Comparison of ENCODE assay signal across 33 cellular contexts in genomic region chrX:138921031-138921430, GRCh38.
"Had no signal": no experiment of that assay in that cellular context is flagged by ENCODE, and none has a peak within 500 bp of the region (broad histone marks: within the 10 kb centered on the region; RNA-seq: fewer than 3 reads in every experiment).

No MANE protein-coding gene starts in this region.

- H3K36me3 ChIP-seq: adrenal gland, brain microvascular endothelial cell, breast epithelium, cardiac muscle cell had no signal

- H3K4me3 ChIP-seq: adrenal gland, body of pancreas, breast epithelium, cardiac muscle cell had no signal

- H3K9me3 ChIP-seq: adrenal gland, body of pancreas, breast epithelium had no signal

- H3K27me3 ChIP-seq: adrenal gland, body of pancreas, brain microvascular endothelial cell, cardiac muscle cell had no signal

- FAIRE-seq: TTC549 had no signal

- H3K27ac ChIP-seq: adrenal gland, body of pancreas, brain microvascular endothelial cell, breast epithelium, cardiac muscle cell, VCaP had no signal

- DNase-seq: activated B cell treated with CpG ODN at 0.5 μM for 24 hours; activated CD4-positive, alpha-beta memory T cell treated with anti-CD3 and anti-CD28 coated beads for 36 hours; activated CD4-positive, alpha-beta T cell treated with anti-CD3 and anti-CD28 coated beads for 4 hours; activated CD4-positive, alpha-beta T cell treated with anti-CD3 and anti-CD28 coated beads, Interleukin-2, amount 10 ng/mL, durations not matched to agents 24 days and 14 days; activated CD4-positive, alpha-beta T cell treated with anti-CD3 and anti-CD28 coated beads, Interleukin-2, amount 50 U/mL, for 1 hour; activated CD4-positive, alpha-beta T cell treated with anti-CD3 and anti-CD28 coated beads, Interleukin-2, amount 50 U/mL, for 4 hours; activated CD4-positive, CD25-positive, alpha-beta regulatory T cell treated with anti-CD3 and anti-CD28 coated beads, Interleukin-2, amount 50 U/mL, for 72 hours; activated CD8-positive, alpha-beta memory T cell treated with anti-CD3 and anti-CD28 coated beads, Interleukin-2, amount 50 U/mL, for 4 hours; activated CD8-positive, alpha-beta T cell treated with anti-CD3 and anti-CD28 coated beads for 36 hours; activated effector memory CD4-positive, alpha-beta T cell treated with anti-CD3 and anti-CD28 coated beads, Interleukin-2, amount 50 U/mL, for 16 hours; activated gamma-delta T cell treated with Interleukin-2 at 50 U/mL for 16 hours; activated naive CD4-positive, alpha-beta T cell; activated naive CD4-positive, alpha-beta T cell treated with anti-CD3 and anti-CD28 coated beads for 36 hours; activated naive CD4-positive, alpha-beta T cell treated with anti-CD3 and anti-CD28 coated beads, Interleukin-2, amount 50 U/mL, for 16 hours; activated naive CD8-positive, alpha-beta T cell treated with anti-CD3 and anti-CD28 coated beads for 36 hours; activated T-cell treated with anti-CD3 and anti-CD28 coated beads for 4 hours; activated T-cell treated with anti-CD3 and anti-CD28 coated beads, Interleukin-2, amount 50 U/mL, for 1 hour; activated T-cell treated with anti-CD3 and anti-CD28 coated beads, Interleukin-2, amount 50 U/mL, for 4 hours; activated T-cell treated with anti-CD3 and anti-CD28 coated beads, Interleukin-2, amount 50 U/mL, for 72 hours; adrenal gland; amniotic stem cell; aorta; body of pancreas; brain microvascular endothelial cell; caudate nucleus; cerebellar nuclear complex; T-helper 1 cell; T-helper 2 cell; T-helper 9 cell had no signal

- H3K4me1 ChIP-seq: adrenal gland, body of pancreas, breast epithelium had no signal
